Comparison of ENCODE assay signal across 22 cellular contexts in the genomic region with DNA sequence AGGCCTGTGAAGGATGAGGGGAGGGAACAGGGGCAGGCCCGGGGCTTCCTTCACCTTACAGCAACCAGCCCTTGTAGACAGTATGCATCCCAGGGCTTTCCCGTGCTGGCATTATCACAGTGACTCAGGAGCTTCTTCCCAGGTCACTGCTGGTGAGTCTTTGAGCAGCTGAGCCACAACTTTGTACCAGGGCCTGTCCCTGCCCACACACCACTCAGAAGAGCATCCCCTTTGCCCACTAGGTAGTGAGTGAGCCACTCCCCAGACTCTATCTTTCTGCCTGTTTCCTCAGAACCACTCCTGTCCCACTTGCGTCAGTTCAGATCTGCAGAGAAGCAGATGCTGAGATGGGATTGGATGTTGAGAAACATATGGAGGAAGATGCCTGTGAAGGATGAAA.
A peak's percentile ranks its signal among the peaks of the same experiment; 100 is the strongest.
DNase-seq lines count a peak whose midpoint lies in the region; ATAC-seq and TF ChIP-seq lines count a peak whose summit lies in the region.
"Had no signal": no experiment of that assay in that cellular context is flagged by ENCODE, and none has a peak within 500 bp of the region (broad histone marks: within the 10 kb centered on the region; RNA-seq: fewer than 3 reads in every experiment).

No MANE protein-coding gene starts in this region.

- intact Hi-C loops in activated CD8-positive, alpha-beta T cell treated with anti-CD3 and anti-CD28 coated beads for 36 hours (cut with micrococcal nuclease): no loop called here

- 97% methylated on average over 2 of the region's 3 CpGs for WGBS in SK-N-SH (ENCODE audit: low lambda C conversion rate)

- no peaks in the 10 kb centered on the region for H3K27me3 ChIP-seq in BLaER1 treated with 17β-estradiol and CSF1 and Interleukin-3, amounts not matched to agents 10 nM and 100 nM
- no peaks in the 10 kb centered on the region for H3K27me3 ChIP-seq in SK-N-SH (ENCODE audit: insufficient read depth)
- H3K27me3 ChIP-seq: transverse colon had no signal

- in situ Hi-C loops in ACHN (cut with HindIII; ENCODE audit: low pct_ligation_motif_present, low pct_unique_long_range_greater_than_20kb, low sequenced_read_pairs): no loop called here

- peak overlapping the region; percentile 67 to 86 (median 79); a peak in 21 of 22 replicates for H3K4me2 ChIP-seq in BLaER1 treated with 17β-estradiol and CSF1 and Interleukin-3, amounts not matched to agents 10 nM and 100 nM
- H3K4me2 ChIP-seq in SK-N-SH: no peak overlapping the region
- H3K4me2 ChIP-seq: KMS-11 had no signal

- peaks cover 29% of the 10 kb centered on the region for H3K9me3 Mint-ChIP-seq in T-helper 1 cell treated with Interleukin-12 subunit alpha and Interleukin-12 subunit beta and Interleukin-4 antibody, amounts not matched to agents 30 μg/mL and 1 μg/mL, for 36 hours
- peaks cover 19% of the 10 kb centered on the region for H3K9me3 Mint-ChIP-seq in activated CD8-positive, alpha-beta T cell treated with anti-CD3 and anti-CD28 coated beads for 36 hours
- H3K9me3 Mint-ChIP-seq in natural killer cell treated with Interleukin-12 subunit alpha and Interleukin-12 subunit beta and Interleukin-15 and Interleukin-18, amount 100 ng/mL, for 72 hours: no peaks in the 10 kb centered on the region

- no peak overlapping the region for H2AFZ ChIP-seq in SK-N-SH (ENCODE audit: low read depth)

- no peak for TF ChIP-seq CTCF in activated CD8-positive, alpha-beta T cell treated with anti-CD3 and anti-CD28 coated beads for 36 hours (IDR thresholded peaks at IDR 0.05)
- no peak for TF ChIP-seq CTCF in SK-N-SH (IDR thresholded peaks at IDR 0.05)

- H3K4me1 ChIP-seq in BLaER1 treated with 17β-estradiol and CSF1 and Interleukin-3, amounts not matched to agents 10 nM and 100 nM: peaks cover 32 to 65% (median 52%) of the 10 kb centered on the region in 10 experiments
- H3K4me1 ChIP-seq in SK-N-SH (ENCODE audit: control insufficient read depth in 1 of 2, insufficient read depth in 2 of 2, low read depth in 1 of 2, low read length in 1 of 2): no peaks in the 10 kb centered on the region; a peak in 1 of 4 replicates
- H3K4me1 ChIP-seq: transverse colon had no signal

- H3K27ac Mint-ChIP-seq in T-helper 1 cell treated with Interleukin-12 subunit alpha and Interleukin-12 subunit beta and Interleukin-4 antibody, amounts not matched to agents 30 μg/mL and 1 μg/mL, for 36 hours: no peak overlapping the region
- peak overlapping the region; percentile 89 for H3K27ac Mint-ChIP-seq in activated CD8-positive, alpha-beta T cell treated with anti-CD3 and anti-CD28 coated beads for 36 hours
- H3K27ac Mint-ChIP-seq in natural killer cell treated with Interleukin-12 subunit alpha and Interleukin-12 subunit beta and Interleukin-15 and Interleukin-18, amount 100 ng/mL, for 72 hours: peak overlapping the region; percentile 14 to 18
- H3K27ac Mint-ChIP-seq: B cell; stimulated activated memory B cell treated with anti-CD40 and anti-IgM and Interleukin-4, amounts not matched to agents 10 μg/mL and 1 μg/mL and 100 μg/mL, for 72 hours had no signal

- CTCF ChIA-PET in activated CD8-positive, alpha-beta T cell treated with anti-CD3 and anti-CD28 coated beads for 36 hours (lab: Charles Lee): interaction anchor here (1.5 to 5.4 kb wide), 4 partner anchors 12 to 167 kb away, joined by 3 to 53 read pairs (median 29); no protein-coding TSS in a partner anchor
- CTCF ChIA-PET in SK-N-SH (lab: Yijun Ruan, JAX): interaction anchor here (1.0 to 3.9 kb wide), 5 partner anchors 16 to 403 kb away, joined by 3 to 16 read pairs (median 9); no protein-coding TSS in a partner anchor

- peak overlapping the region in 9 of 11 experiments; percentile 19 to 73 (median 56); a peak in 16 of 22 replicates for H3K27ac ChIP-seq in BLaER1 treated with 17β-estradiol and CSF1 and Interleukin-3, amounts not matched to agents 10 nM and 100 nM
- no peak overlapping the region for H3K27ac ChIP-seq in SK-N-SH (ENCODE audit: low read depth in 2 of 2, low read length in 1 of 2)
- H3K27ac ChIP-seq: 22Rv1, KMS-11, SK-N-MC, transverse colon had no signal

- no peaks in the 10 kb centered on the region for H3K9me2 ChIP-seq in SK-N-SH

- H3K4me1 Mint-ChIP-seq in T-helper 1 cell treated with Interleukin-12 subunit alpha and Interleukin-12 subunit beta and Interleukin-4 antibody, amounts not matched to agents 30 μg/mL and 1 μg/mL, for 36 hours (ENCODE audit: low read depth): peaks cover 38% of the 10 kb centered on the region
- peaks cover 54% of the 10 kb centered on the region for H3K4me1 Mint-ChIP-seq in activated CD8-positive, alpha-beta T cell treated with anti-CD3 and anti-CD28 coated beads for 36 hours (ENCODE audit: low read depth)
- H3K4me1 Mint-ChIP-seq in natural killer cell treated with Interleukin-12 subunit alpha and Interleukin-12 subunit beta and Interleukin-15 and Interleukin-18, amount 100 ng/mL, for 72 hours (ENCODE audit: low read depth in 2 of 2): peaks cover 47 to 54% of the 10 kb centered on the region in 2 donors
- H3K4me1 Mint-ChIP-seq: stimulated activated memory B cell treated with anti-CD40 and anti-IgM and Interleukin-4, amounts not matched to agents 10 μg/mL and 1 μg/mL and 100 μg/mL, for 72 hours had no signal

- H3K27me3 Mint-ChIP-seq in T-helper 1 cell treated with Interleukin-12 subunit alpha and Interleukin-12 subunit beta and Interleukin-4 antibody, amounts not matched to agents 30 μg/mL and 1 μg/mL, for 36 hours (ENCODE audit: low read depth): no peaks in the 10 kb centered on the region
- no peaks in the 10 kb centered on the region for H3K27me3 Mint-ChIP-seq in activated CD8-positive, alpha-beta T cell treated with anti-CD3 and anti-CD28 coated beads for 36 hours
- H3K27me3 Mint-ChIP-seq in natural killer cell treated with Interleukin-12 subunit alpha and Interleukin-12 subunit beta and Interleukin-15 and Interleukin-18, amount 100 ng/mL, for 72 hours: no peaks in the 10 kb centered on the region
- H3K27me3 Mint-ChIP-seq: B cell; stimulated activated memory B cell treated with anti-CD40 and anti-IgM and Interleukin-4, amounts not matched to agents 10 μg/mL and 1 μg/mL and 100 μg/mL, for 72 hours had no signal

- peak; percentile 70 for ATAC-seq in activated CD8-positive, alpha-beta T cell treated with anti-CD3 and anti-CD28 coated beads for 36 hours
- ATAC-seq in natural killer cell treated with Interleukin-12 subunit alpha and Interleukin-12 subunit beta and Interleukin-15 and Interleukin-18, amount 100 ng/mL, for 72 hours: no peak
- ATAC-seq: left ventricle myocardium superior; stimulated activated memory B cell treated with anti-CD40 and anti-IgM and Interleukin-4, amounts not matched to agents 10 μg/mL and 1 μg/mL and 100 μg/mL, for 72 hours had no signal

- no peak for TF ChIP-seq EP300 in SK-N-SH (IDR thresholded peaks at IDR 0.05; ENCODE audit: borderline replicate concordance in 1 of 2, low read depth in 1 of 2, low read length in 1 of 2)

- no peaks in the 10 kb centered on the region for H3K79me2 ChIP-seq in SK-N-SH (ENCODE audit: insufficient read depth)

- no peak for TF ChIP-seq RAD21 in SK-N-SH (IDR thresholded peaks at IDR 0.05; ENCODE audit: low read length)

- POLR2A ChIA-PET in activated CD8-positive, alpha-beta T cell treated with anti-CD3 and anti-CD28 coated beads for 36 hours (lab: Charles Lee): interaction anchor here (0.6 to 1.3 kb wide), 2 partner anchors 11 to 286 kb away, joined by 4 to 5 read pairs; no protein-coding TSS in a partner anchor
- POLR2A ChIA-PET in SK-N-SH (lab: Yijun Ruan, JAX): no interaction called here

- H3K9ac ChIP-seq in BLaER1 treated with 17β-estradiol and CSF1 and Interleukin-3, amounts not matched to agents 10 nM and 100 nM: peak overlapping the region in 4 of 11 experiments; percentile 36 to 58 (median 51); a peak in 5 of 22 replicates
- H3K9ac ChIP-seq in SK-N-SH: no peak overlapping the region
- H3K9ac ChIP-seq: KMS-11 had no signal

- DNase-seq in T-helper 1 cell (no peak), SK-N-SH (no peak), ACHN (no peak), dermis blood vessel endothelial cell (no peak)
- DNase-seq in activated CD8-positive, alpha-beta T cell treated with anti-CD3 and anti-CD28 coated beads for 36 hours: peak; percentile 58
- no peak for DNase-seq in natural killer cell treated with Interleukin-12 subunit alpha and Interleukin-12 subunit beta and Interleukin-15 and Interleukin-18, amount 100 ng/mL, for 72 hours (ENCODE audit: low spot score)
- DNase-seq: activated gamma-delta T cell, GF-D8, GOT3, left ventricle myocardium superior, NCI-H1092 treated with DMSO at 0.1 percent for 48 hours, NCI-H2081 treated with DMSO at 0.1 percent for 48 hours, NCI-H510A, occipital lobe, transverse colon had no signal

- H3K4me3 ChIP-seq in BLaER1 treated with 17β-estradiol and CSF1 and Interleukin-3, amounts not matched to agents 10 nM and 100 nM: no peak overlapping the region
- H3K4me3 ChIP-seq in SK-N-SH (ENCODE audit: low read depth in 2 of 2, low read length in 1 of 2): no peak overlapping the region
- H3K4me3 ChIP-seq: SK-N-MC, transverse colon had no signal

- H4K20me1 ChIP-seq in BLaER1 treated with 17β-estradiol and CSF1 and Interleukin-3, amounts not matched to agents 10 nM and 100 nM: no peaks in the 10 kb centered on the region
- no peaks in the 10 kb centered on the region for H4K20me1 ChIP-seq in SK-N-SH (ENCODE audit: insufficient read depth)

- peaks cover 25 to 39% (median 31%) of the 10 kb centered on the region in 11 experiments for H3K9me3 ChIP-seq in BLaER1 treated with 17β-estradiol and CSF1 and Interleukin-3, amounts not matched to agents 10 nM and 100 nM (replicated peaks in 1 of 11)
- H3K9me3 ChIP-seq in SK-N-SH: no peaks in the 10 kb centered on the region

- H3K36me3 ChIP-seq in BLaER1 treated with 17β-estradiol and CSF1 and Interleukin-3, amounts not matched to agents 10 nM and 100 nM: peaks cover 13 to 42% (median 28%) of the 10 kb centered on the region in 11 experiments; a peak in 21 of 22 replicates
- H3K36me3 ChIP-seq in SK-N-SH (replicated peaks in 1 of 2; ENCODE audit: control insufficient read depth in 1 of 2, insufficient read depth in 2 of 2, low read length in 1 of 2): peaks cover 0 to 2% of the 10 kb centered on the region in 2 experiments
- H3K36me3 ChIP-seq: transverse colon had no signal

- H3F3A ChIP-seq in SK-N-SH (replicated peaks; ENCODE audit: insufficient read depth): no peaks in the 10 kb centered on the region

- peak overlapping the region; percentile 14 for H3K4me3 Mint-ChIP-seq in T-helper 1 cell treated with Interleukin-12 subunit alpha and Interleukin-12 subunit beta and Interleukin-4 antibody, amounts not matched to agents 30 μg/mL and 1 μg/mL, for 36 hours
- H3K4me3 Mint-ChIP-seq in activated CD8-positive, alpha-beta T cell treated with anti-CD3 and anti-CD28 coated beads for 36 hours: no peak overlapping the region
- peak overlapping the region; percentile 72 for H3K4me3 Mint-ChIP-seq in natural killer cell treated with Interleukin-12 subunit alpha and Interleukin-12 subunit beta and Interleukin-15 and Interleukin-18, amount 100 ng/mL, for 72 hours
- H3K4me3 Mint-ChIP-seq: B cell; stimulated activated memory B cell treated with anti-CD40 and anti-IgM and Interleukin-4, amounts not matched to agents 10 μg/mL and 1 μg/mL and 100 μg/mL, for 72 hours had no signal

- peaks cover 16% of the 10 kb centered on the region for H3K36me3 Mint-ChIP-seq in T-helper 1 cell treated with Interleukin-12 subunit alpha and Interleukin-12 subunit beta and Interleukin-4 antibody, amounts not matched to agents 30 μg/mL and 1 μg/mL, for 36 hours (ENCODE audit: low read depth)
- H3K36me3 Mint-ChIP-seq in activated CD8-positive, alpha-beta T cell treated with anti-CD3 and anti-CD28 coated beads for 36 hours (ENCODE audit: low read depth): peaks cover 29% of the 10 kb centered on the region
- peaks cover 6% of the 10 kb centered on the region for H3K36me3 Mint-ChIP-seq in natural killer cell treated with Interleukin-12 subunit alpha and Interleukin-12 subunit beta and Interleukin-15 and Interleukin-18, amount 100 ng/mL, for 72 hours

Comparison
In these comparisons a context has a peak if more than half of its experiments do, and no peak if none do; other contexts are left out.
1. H3K27ac ChIP-seq: peak in BLaER1 treated with 17β-estradiol and CSF1 and Interleukin-3, amounts not matched to agents 10 nM and 100 nM (9 of 11); none in SK-N-SH (0 of 2).